ENCODE assay signal across 34 cellular contexts in genomic region chr1:88514544-88514943, GRCh38.
"Had no signal": no experiment of that assay in that cellular context is flagged by ENCODE, and none has a peak within 500 bp of the region (broad histone marks: within the 10 kb centered on the region; RNA-seq: fewer than 3 reads in every experiment).

No MANE protein-coding gene starts in this region.

- H3K27me3 ChIP-seq: MG63 had no signal

- H3K36me3 ChIP-seq: MG63 had no signal

- DNase-seq: Karpas-422, Kasumi-1, MG63, MM.1S, MV-4-11, NCI-H1048, NCI-H1092, NCI-H1092 treated with DMSO at 0.1 percent for 48 hours, NCI-H1105, NCI-H1105 treated with DMSO at 0.1 percent for 48 hours, NCI-H1417, NCI-H1417 treated with DMSO at 0.1 percent for 48 hours, NCI-H1436, NCI-H1436 treated with DMSO at 0.1 percent for 48 hours, NCI-H146, NCI-H1694, NCI-H1694 treated with DMSO at 0.1 percent for 48 hours, NCI-H187 treated with DMSO at 0.1 percent for 48 hours, NCI-H2029, NCI-H2029 treated with DMSO at 0.1 percent for 48 hours, NCI-H2081, NCI-H2081 treated with DMSO at 0.1 percent for 48 hours, NCI-H2107, NCI-H2171, NCI-H2171 treated with DMSO at 0.1 percent for 48 hours, NCI-H2227 treated with DMSO at 0.1 percent for 48 hours, NCI-H226, NCI-H345, NCI-H446, NCI-H446 treated with DMSO at 0.1 percent for 48 hours, NCI-H510A, NCI-H510A treated with DMSO at 0.1 percent for 48 hours, NCI-H524, NCI-H524 treated with DMSO at 0.1 percent for 48 hours had no signal

- H3K4me3 ChIP-seq: MG63 had no signal

- H3K9me3 ChIP-seq: MG63 had no signal
